ENCODE assay signal across 37 cellular contexts in the genomic region with DNA sequence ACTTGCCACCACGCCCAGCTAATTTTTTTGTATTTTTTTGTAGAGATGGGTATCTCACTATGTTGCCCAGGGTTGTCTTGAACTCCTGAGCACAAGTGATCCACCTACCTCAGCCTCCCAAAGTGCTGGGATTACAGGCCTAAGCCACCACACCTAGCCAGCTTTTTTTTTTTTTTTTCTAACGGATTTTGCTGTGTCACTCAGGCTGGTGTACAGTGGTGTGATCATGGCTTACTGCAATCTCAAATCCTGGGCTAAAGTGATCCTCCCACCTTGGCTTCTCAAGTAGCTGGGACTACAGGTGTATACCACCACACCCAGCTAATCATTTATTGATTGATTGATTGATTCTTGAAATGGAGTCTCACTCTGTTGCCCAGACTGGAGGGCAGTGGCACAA.
"Had no signal": no experiment of that assay in that cellular context is flagged by ENCODE, and none has a peak within 500 bp of the region (broad histone marks: within the 10 kb centered on the region; RNA-seq: fewer than 3 reads in every experiment).

No MANE protein-coding gene starts in this region.

- H3K27ac Mint-ChIP-seq: activated B cell treated with CpG ODN at 0.5 μM for 24 hours; activated CD4-positive, alpha-beta memory T cell treated with anti-CD3 and anti-CD28 coated beads for 36 hours; activated CD4-positive, alpha-beta T cell treated with anti-CD3 and anti-CD28 coated beads, Interleukin-2, amount 10 ng/mL, durations not matched to agents 24 days and 14 days; activated CD8-positive, alpha-beta T cell treated with anti-CD3 and anti-CD28 coated beads for 36 hours; activated naive CD4-positive, alpha-beta T cell treated with anti-CD3 and anti-CD28 coated beads for 36 hours; activated naive CD4-positive, alpha-beta T cell treated with anti-CD3 and anti-CD28 coated beads, Interleukin-2, amount 50 U/mL, for 72 hours; activated naive CD8-positive, alpha-beta T cell treated with anti-CD3 and anti-CD28 coated beads for 36 hours; activated T-cell treated with anti-CD3 and anti-CD28 coated beads, Interleukin-2, amount 50 U/mL, for 72 hours; activated T-helper 1 cell treated with anti-CD3 and anti-CD28 coated beads, Interleukin-12 subunit alpha, Interleukin-12 subunit beta, Interleukin-2, Interleukin-4 antibody, amounts not matched to agents 30 ng/mL and 10 ng/mL and 1 ng/mL, durations not matched to agents 14 hours and 24 hours and 36 hours; activated T-helper 17 cell treated with anti-CD3 and anti-CD28 coated beads, Interleukin-2, amount 50 U/mL, for 72 hours; T-helper 1 cell treated with Interleukin-12 subunit alpha and Interleukin-12 subunit beta and Interleukin-4 antibody, amounts not matched to agents 30 μg/mL and 1 μg/mL, for 36 hours; T-helper 2 cell treated with Interferon-gamma antibody and Interleukin-4, amounts not matched to agents 5 μg/mL and 100 μg/mL, for 36 hours had no signal

- H3K4me1 ChIP-seq: body of pancreas, breast epithelium had no signal

- DNase-seq: activated B cell treated with CpG ODN at 0.5 μM for 24 hours; activated CD4-positive, alpha-beta memory T cell treated with anti-CD3 and anti-CD28 coated beads for 36 hours; activated CD4-positive, alpha-beta T cell treated with anti-CD3 and anti-CD28 coated beads for 4 hours; activated CD4-positive, alpha-beta T cell treated with anti-CD3 and anti-CD28 coated beads, Interleukin-2, amount 10 ng/mL, durations not matched to agents 24 days and 14 days; activated CD4-positive, alpha-beta T cell treated with anti-CD3 and anti-CD28 coated beads, Interleukin-2, amount 50 U/mL, for 1 hour; activated CD4-positive, alpha-beta T cell treated with anti-CD3 and anti-CD28 coated beads, Interleukin-2, amount 50 U/mL, for 4 hours; activated CD4-positive, CD25-positive, alpha-beta regulatory T cell treated with anti-CD3 and anti-CD28 coated beads, Interleukin-2, amount 50 U/mL, for 72 hours; activated CD8-positive, alpha-beta memory T cell treated with anti-CD3 and anti-CD28 coated beads, Interleukin-2, amount 50 U/mL, for 4 hours; activated CD8-positive, alpha-beta T cell treated with anti-CD3 and anti-CD28 coated beads for 36 hours; activated effector memory CD4-positive, alpha-beta T cell treated with anti-CD3 and anti-CD28 coated beads, Interleukin-2, amount 50 U/mL, for 16 hours; activated gamma-delta T cell treated with Interleukin-2 at 50 U/mL for 16 hours; activated naive CD4-positive, alpha-beta T cell; activated naive CD4-positive, alpha-beta T cell treated with anti-CD3 and anti-CD28 coated beads for 36 hours; activated naive CD4-positive, alpha-beta T cell treated with anti-CD3 and anti-CD28 coated beads, Interleukin-2, amount 50 U/mL, for 16 hours; activated naive CD8-positive, alpha-beta T cell treated with anti-CD3 and anti-CD28 coated beads for 36 hours; activated T-cell treated with anti-CD3 and anti-CD28 coated beads for 4 hours; activated T-cell treated with anti-CD3 and anti-CD28 coated beads, Interleukin-2, amount 50 U/mL, for 1 hour; activated T-cell treated with anti-CD3 and anti-CD28 coated beads, Interleukin-2, amount 50 U/mL, for 4 hours; activated T-cell treated with anti-CD3 and anti-CD28 coated beads, Interleukin-2, amount 50 U/mL, for 72 hours; adrenal gland; amniotic stem cell; aorta; body of pancreas; brain microvascular endothelial cell; central memory CD4-positive, alpha-beta T cell; T-helper 1 cell; T-helper 2 cell; T-helper 9 cell had no signal

- H3K4me3 ChIP-seq: adrenal gland, body of pancreas, breast epithelium had no signal

- H3K27me3 ChIP-seq: adrenal gland, body of pancreas, brain microvascular endothelial cell, breast epithelium had no signal

- ATAC-seq: activated CD8-positive, alpha-beta T cell treated with anti-CD3 and anti-CD28 coated beads for 36 hours; activated naive CD4-positive, alpha-beta T cell treated with anti-CD3 and anti-CD28 coated beads, Interleukin-2, amount 50 U/mL, for 72 hours; activated T-cell treated with anti-CD3 and anti-CD28 coated beads, Interleukin-2, amount 50 U/mL, for 4 hours; activated T-cell treated with anti-CD3 and anti-CD28 coated beads, Interleukin-2, amount 50 U/mL, for 72 hours; activated T-helper 17 cell treated with anti-CD3 and anti-CD28 coated beads, Interleukin-2, amount 50 U/mL, for 72 hours; body of pancreas had no signal

- H3K4me1 Mint-ChIP-seq: activated B cell treated with CpG ODN at 0.5 μM for 24 hours; activated CD4-positive, alpha-beta T cell treated with anti-CD3 and anti-CD28 coated beads, Interleukin-2, amount 10 ng/mL, durations not matched to agents 24 days and 14 days; activated naive CD8-positive, alpha-beta T cell treated with anti-CD3 and anti-CD28 coated beads for 36 hours; activated T-helper 17 cell treated with anti-CD3 and anti-CD28 coated beads, Interleukin-2, amount 50 U/mL, for 72 hours had no signal

- H3K36me3 ChIP-seq: adrenal gland, brain microvascular endothelial cell, breast epithelium had no signal

- H3K36me3 Mint-ChIP-seq: activated CD4-positive, alpha-beta memory T cell treated with anti-CD3 and anti-CD28 coated beads for 36 hours; activated naive CD8-positive, alpha-beta T cell treated with anti-CD3 and anti-CD28 coated beads for 36 hours had no signal

- H3K27me3 Mint-ChIP-seq: activated B cell treated with CpG ODN at 0.5 μM for 24 hours; activated CD4-positive, alpha-beta memory T cell treated with anti-CD3 and anti-CD28 coated beads for 36 hours; activated CD4-positive, alpha-beta T cell treated with anti-CD3 and anti-CD28 coated beads, Interleukin-2, amount 10 ng/mL, durations not matched to agents 24 days and 14 days; activated CD8-positive, alpha-beta T cell treated with anti-CD3 and anti-CD28 coated beads for 36 hours; activated naive CD8-positive, alpha-beta T cell treated with anti-CD3 and anti-CD28 coated beads for 36 hours; activated T-helper 17 cell treated with anti-CD3 and anti-CD28 coated beads, Interleukin-2, amount 50 U/mL, for 72 hours had no signal

- H3K27ac ChIP-seq: body of pancreas, brain microvascular endothelial cell, breast epithelium, VCaP had no signal

- H3K9me3 ChIP-seq: body of pancreas had no signal

- H3K4me3 Mint-ChIP-seq: activated B cell treated with CpG ODN at 0.5 μM for 24 hours; activated CD4-positive, alpha-beta memory T cell treated with anti-CD3 and anti-CD28 coated beads for 36 hours; activated CD4-positive, alpha-beta T cell treated with anti-CD3 and anti-CD28 coated beads, Interleukin-2, amount 10 ng/mL, durations not matched to agents 24 days and 14 days; activated CD8-positive, alpha-beta T cell treated with anti-CD3 and anti-CD28 coated beads for 36 hours; activated naive CD4-positive, alpha-beta T cell treated with anti-CD3 and anti-CD28 coated beads for 36 hours; activated naive CD8-positive, alpha-beta T cell treated with anti-CD3 and anti-CD28 coated beads for 36 hours; activated T-cell treated with anti-CD3 and anti-CD28 coated beads, Interleukin-2, amount 50 U/mL, for 4 hours; activated T-cell treated with anti-CD3 and anti-CD28 coated beads, Interleukin-2, amount 50 U/mL, for 72 hours; activated T-helper 1 cell treated with anti-CD3 and anti-CD28 coated beads, Interleukin-12 subunit alpha, Interleukin-12 subunit beta, Interleukin-2, Interleukin-4 antibody, amounts not matched to agents 30 ng/mL and 10 ng/mL and 1 ng/mL, durations not matched to agents 14 hours and 24 hours and 36 hours; activated T-helper 17 cell treated with anti-CD3 and anti-CD28 coated beads, Interleukin-2, amount 50 U/mL, for 72 hours; T-helper 1 cell treated with Interleukin-12 subunit alpha and Interleukin-12 subunit beta and Interleukin-4 antibody, amounts not matched to agents 30 μg/mL and 1 μg/mL, for 36 hours; T-helper 2 cell treated with Interferon-gamma antibody and Interleukin-4, amounts not matched to agents 5 μg/mL and 100 μg/mL, for 36 hours had no signal

- FAIRE-seq: astrocyte, TTC549 had no signal
